14 cellular contexts compared by ENCODE assay signal in the genomic region with DNA sequence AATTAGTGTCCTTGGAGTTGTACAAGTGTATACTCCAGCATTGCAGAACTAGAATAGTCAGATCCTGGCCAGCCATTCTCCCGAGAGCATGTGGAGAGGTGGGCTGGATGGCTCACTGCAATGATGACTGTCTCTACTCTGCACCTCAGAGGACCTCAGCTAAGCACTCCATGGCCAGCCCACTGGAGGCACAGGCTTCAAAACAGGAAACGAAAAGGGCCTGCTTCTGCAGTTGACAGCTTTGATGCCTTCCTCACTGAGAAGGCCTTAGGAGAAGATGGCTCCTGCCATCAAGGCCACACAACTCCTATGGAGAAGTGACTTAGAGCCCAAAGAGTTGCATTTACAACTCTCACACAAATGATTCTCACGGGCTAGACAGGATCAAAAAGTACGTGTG. TPM values are rescaled to one million over a fixed set of nuclear protein-coding genes. Genes with fewer than 3 reads are reported as not detected.
DNase-seq lines count a peak whose midpoint lies in the region; ATAC-seq, FAIRE-seq and TF ChIP-seq lines count a peak whose summit lies in the region.
"Had no signal": no experiment of that assay in that cellular context is flagged by ENCODE, and none has a peak within 500 bp of the region (broad histone marks: within the 10 kb centered on the region; RNA-seq: fewer than 3 reads in every experiment).

No MANE protein-coding gene starts in this region.

- no peaks in the 10 kb centered on the region for H3K79me2 ChIP-seq in GM12878 (ENCODE audit: control insufficient read depth, insufficient read depth, low read length)

- H3K27ac Mint-ChIP-seq in Caco-2 (ENCODE audit: unreplicated experiment): no peak overlapping the region

- H3K4me1 Mint-ChIP-seq in Caco-2 (ENCODE audit: low read depth, unreplicated experiment): peaks cover 31% of the 10 kb centered on the region

- no peak for TF ChIP-seq POLR2A in GM12878 (IDR thresholded peaks at IDR 0.05; ENCODE audit: low read depth, low read length)
- no peak for TF ChIP-seq POLR2A in transverse colon (IDR thresholded peaks at IDR 0.05)

- peak overlapping the region; percentile 35 for H3K27ac ChIP-seq in GM12878 (ENCODE audit: control insufficient read depth, insufficient read depth)
- peak overlapping the region; percentile 81 to 84 (median 83) for H3K27ac ChIP-seq in transverse colon

- TF ChIP-seq RAD21 in GM12878 (IDR thresholded peaks at IDR 0.05; ENCODE audit: insufficient read depth, low read depth, low read length): no peak

- WGBS in GM12878 (ENCODE audit: insufficient coverage, insufficient replicate concordance, low lambda C conversion rate, missing lambda C conversion rate): 21% methylated on average over 4 of the region's 4 CpGs
- WGBS in transverse colon (ENCODE audit: low coverage in 1 of 2), 2 donors: 69 to 80% methylated on average over 3 to 4 of the region's 4 CpGs

- TF ChIP-seq CTCF in GM12878 (IDR thresholded peaks at IDR 0.05 in 2 of 3, conservative IDR thresholded peaks at IDR 0.05 in 1 of 3; ENCODE audit: control insufficient read depth in 2 of 3, extremely low read depth in 1 of 3, insufficient read depth in 1 of 3, low read depth in 3 of 3, low read length in 3 of 3) (no peak), transverse colon (IDR thresholded peaks at IDR 0.05) (no peak), Caco-2 (IDR thresholded peaks at IDR 0.05; ENCODE audit: insufficient read depth in 1 of 2, low read depth in 1 of 2, low read length in 1 of 2, severe bottlenecking in 1 of 2, unreplicated experiment in 1 of 2) (no peak)

- H3K27me3 ChIP-seq in GM12878 (replicated peaks in 1 of 2; ENCODE audit: control insufficient read depth in 2 of 2, insufficient read depth in 2 of 2, low read length in 1 of 2): no peaks in the 10 kb centered on the region
- H3K27me3 ChIP-seq in transverse colon: no peaks in the 10 kb centered on the region
- no peaks in the 10 kb centered on the region for H3K27me3 ChIP-seq in Caco-2 (replicated peaks; ENCODE audit: control insufficient read depth, insufficient read depth, low read length)

- no peaks in the 10 kb centered on the region for H3K9me3 Mint-ChIP-seq in Caco-2 (ENCODE audit: unreplicated experiment)

- H3K4me2 ChIP-seq in GM12878 (ENCODE audit: control insufficient read depth, insufficient read depth): 0 out of 2 replicates have a peak overlapping the region, but pooled peaks have one; percentile 2

- peaks cover 38% of the 10 kb centered on the region for H3K4me1 ChIP-seq in GM12878 (ENCODE audit: control insufficient read depth, insufficient read depth, low read length)
- H3K4me1 ChIP-seq in transverse colon: peaks cover 17 to 47% (median 20%) of the 10 kb centered on the region in 4 donors
- H3K4me1 ChIP-seq in Caco-2: peaks cover 32% of the 10 kb centered on the region

- CTCF ChIA-PET in GM12878 (lab: Yijun Ruan, JAX) (interaction anchor here (0.7 to 11.8 kb wide), 14 partner anchors 9 to 118 kb away, joined by 3 to 390 read pairs (median 18); a partner anchor contains a TSS), Caco-2 (lab: Charles Lee) (interaction anchor here (0.6 to 2.9 kb wide), 6 partner anchors 11 to 104 kb away, joined by 3 to 62 read pairs (median 3); a partner anchor contains a TSS)

- peak; percentile 63 for ATAC-seq in GM12878
- ATAC-seq in HG03280 (IDR thresholded peaks at IDR 0.05; ENCODE audit: unreplicated experiment): no peak

- DNase-seq in activated effector memory CD4-positive, alpha-beta T cell treated with anti-CD3 and anti-CD28 coated beads, Interleukin-2, amount 50 U/mL, for 16 hours: peak; percentile 68
- no peak for DNase-seq in activated effector memory CD4-positive, alpha-beta T cell treated with Interleukin-2 at 50 U/mL for 16 hours
- DNase-seq in RPMI8226 (peak; percentile 25), GM12878 (ENCODE audit: low read depth, low spot score) (no peak), transverse colon (no peak), Caco-2 (no peak), mesenteric fat pad (ENCODE audit: low spot score) (no peak)
- DNase-seq: DMS79 treated with DMSO at 0.1 percent for 48 hours; mesenchymal stem cell; NCI-H1417; NCI-H510A; SHP77; stimulated activated CD8-positive, alpha-beta memory T cell treated with anti-CD3 and anti-CD28 coated beads, Interleukin-4, amount 100 ng/mL, for 48 hours had no signal

- no peak for TF ChIP-seq EP300 in GM12878 (IDR thresholded peaks at IDR 0.05; ENCODE audit: borderline replicate concordance in 1 of 2, control insufficient read depth in 1 of 2, low read depth in 2 of 2, low read length in 2 of 2)
- TF ChIP-seq EP300 in transverse colon (IDR thresholded peaks at IDR 0.05; ENCODE audit: low read depth): no peak

- no peak overlapping the region for H3K4me3 ChIP-seq in GM12878
- no peak overlapping the region for H3K4me3 ChIP-seq in transverse colon
- no peak overlapping the region for H3K4me3 ChIP-seq in Caco-2 (ENCODE audit: low read depth, low read length)

- peaks cover 6% of the 10 kb centered on the region for H3K36me3 Mint-ChIP-seq in Caco-2 (ENCODE audit: insufficient read depth, unreplicated experiment)

- intact Hi-C loops in GM12878 (cut with micrococcal nuclease; ENCODE audit: unreplicated experiment) (no loop called here), transverse colon (cut with DNase I; ENCODE audit: low total_unique reads) (no loop called here), Caco-2 (cut with micrococcal nuclease; ENCODE audit: unreplicated experiment) (no loop called here)

- no peak overlapping the region for H3K4me3 Mint-ChIP-seq in Caco-2 (ENCODE audit: unreplicated experiment)

- FAIRE-seq in GM12878 (lab: Jason Lieb, UNC): peak; percentile 78

- H3K9me3 ChIP-seq in GM12878 (replicated peaks; ENCODE audit: control insufficient read depth, insufficient read depth, low read length) (no peaks in the 10 kb centered on the region; the same call in 2 of the 3 replicates), transverse colon (no peaks in the 10 kb centered on the region), Caco-2 (no peaks in the 10 kb centered on the region)

- H3K36me3 ChIP-seq in GM12878 (ENCODE audit: control insufficient read depth in 2 of 2, insufficient read depth in 2 of 2, low read length in 1 of 2) (no peaks in the 10 kb centered on the region), transverse colon (no peaks in the 10 kb centered on the region), Caco-2 (ENCODE audit: control insufficient read depth, insufficient read depth, low read length) (no peaks in the 10 kb centered on the region)

- no peaks in the 10 kb centered on the region for H3K27me3 Mint-ChIP-seq in Caco-2 (ENCODE audit: insufficient read depth, unreplicated experiment)

- POLR2A ChIA-PET in GM12878 (lab: Charles Lee): interaction anchor here (0.6 to 3.9 kb wide), 10 partner anchors 11 to 270 kb away, joined by 3 to 50 read pairs (median 4); a partner anchor contains a TSS
- POLR2A ChIA-PET in Caco-2 (lab: Charles Lee): no interaction called here

- H3K9ac ChIP-seq in GM12878 (ENCODE audit: control insufficient read depth, insufficient read depth, low read length): no peak overlapping the region

- RAD21 ChIA-PET in GM12878 (lab: Charles Lee; ENCODE audit: unreplicated experiment): interaction anchor here (0.8 to 7.4 kb wide), 10 partner anchors 11 to 263 kb away, joined by 3 to 197 read pairs (median 13); a partner anchor contains a TSS

- H2AFZ ChIP-seq in GM12878 (ENCODE audit: control insufficient read depth, low read depth, low read length): peak overlapping the region; percentile 60

- BruUV-seq in GM12878 (replicated peaks; lab: Mats Ljungman, UMichigan) (no TSS peak), Caco-2 (replicated peaks; lab: Mats Ljungman, UMichigan) (no TSS peak)

- H4K20me1 ChIP-seq in GM12878 (ENCODE audit: control insufficient read depth, insufficient read depth): no peaks in the 10 kb centered on the region

- in situ Hi-C loops in GM12878 (cut with MboI): no loop called here
- in situ Hi-C loops in transverse colon (cut with MboI; ENCODE audit: low pct_ligation_motif_present in 1 of 4, low pct_unique_long_range_greater_than_20kb in 1 of 4, low sequenced_read_pairs in 3 of 4): no loop called here

- SMC1A ChIA-PET in GM12878 (lab: Charles Lee; ENCODE audit: uncharacterized antibody, unreplicated experiment): interaction anchor here (1.4 to 7.3 kb wide), 7 partner anchors 10 to 82 kb away, joined by 3 to 200 read pairs (median 18); a partner anchor contains a TSS

RNA-seq across cellular contexts. Expression of a gene that starts 9.1 kb away (rescaled TPM):
- total RNA-seq in GM12878 (2013; cell fraction: nucleolus; rRNA removed): 56.1 and 63.5 TPM in 2 replicates
- total RNA-seq in GM12878 (2014; rRNA removed) (140 and 142 TPM in 2 replicates), GM12878 (2014; rRNA removed; fragmentation: Illumina TruSeq; extraction: Trizol) (46.8 and 51.2 TPM in 2 replicates), GM12878 (2021) (103 and 110 TPM in 2 replicates), transverse colon (100 to 1,000 TPM; 261 to 372 (median 319) TPM), Caco-2 (2022) (29.8 and 30.8 TPM in 2 replicates), mesenteric fat pad (72.9 TPM)
- polyA plus RNA-seq in GM12878 (2011; ENCODE audit: low read depth): 80.8 TPM
- polyA plus RNA-seq in GM12878 (2011; rRNA removed) (43.4 and 72.8 TPM in 2 replicates), GM12878 (2014; fragmentation: Illumina TruSeq; extraction: Trizol) (11.5 and 25.8 TPM in 2 replicates), GM12878 (2014; fragmentation: Nextera tagmentation; extraction: Ambion mirVana) (10 to 100 TPM in 1 of 2 experiments, 1 to 10 TPM in 1; 8.1 to 23.5 TPM), GM12878 (2014; rRNA removed) (176 and 184 TPM in 2 replicates), GM12878 (2016; fragmentation: Nextera tagmentation; extraction: Ambion mirVana) (100 to 1,000 TPM; 120 to 125 TPM)
- polyA plus RNA-seq in GM12878 (2011; cell fraction: cytosol; rRNA removed): 189 and 201 TPM in 2 replicates
- 133 and 135 TPM in 2 replicates for polyA plus RNA-seq in GM12878 (2011; cell fraction: nucleus; rRNA removed)
- polyA plus RNA-seq in GM12878 (2012): 174 and 197 TPM in 2 replicates
- 22.5 and 64.9 TPM in 2 replicates for polyA minus RNA-seq in GM12878 (2011; rRNA and poly(A)+ RNA removed)
- 39.0 and 41.6 TPM in 2 replicates for polyA minus RNA-seq in GM12878 (2011; cell fraction: cytosol; rRNA and poly(A)+ RNA removed)
- 35.1 and 49.9 TPM in 2 replicates for polyA minus RNA-seq in GM12878 (2011; cell fraction: nucleus; rRNA and poly(A)+ RNA removed)

RNA-seq across cellular contexts. Expression of a gene that starts 29.1 kb away (rescaled TPM):
- total RNA-seq in GM12878 (2013; cell fraction: nucleolus; rRNA removed): 0.98 and 1.1 TPM in 2 replicates
- total RNA-seq in GM12878 (2014; rRNA removed) (0.68 and 0.82 TPM in 2 replicates), GM12878 (2014; rRNA removed; fragmentation: Illumina TruSeq; extraction: Trizol) (0.63 and 0.64 TPM in 2 replicates), GM12878 (2021) (1.3 and 1.5 TPM in 2 replicates), transverse colon (10 to 100 TPM in 1 of 4 donors, 1 to 10 TPM in 3; 1.8 to 46.4 (median 5.8) TPM), Caco-2 (2022) (4.5 and 5.8 TPM in 2 replicates), mesenteric fat pad (7.7 TPM)
- polyA plus RNA-seq in GM12878 (2011; ENCODE audit: low read depth): 0.31 TPM
- polyA plus RNA-seq in GM12878 (2011; rRNA removed) (0.12 and 0.16 TPM in 2 replicates), GM12878 (2014; fragmentation: Illumina TruSeq; extraction: Trizol) (0.25 and 0.79 TPM in 2 replicates), GM12878 (2014; fragmentation: Nextera tagmentation; extraction: Ambion mirVana) (under 1 TPM; 0.24 to 0.58 TPM), GM12878 (2014; rRNA removed) (2.1 and 2.4 TPM in 2 replicates), GM12878 (2016; fragmentation: Nextera tagmentation; extraction: Ambion mirVana) (under 1 TPM in 1 of 2 experiments, not detected in 1; 0.35 TPM)
- polyA plus RNA-seq in GM12878 (2011; cell fraction: cytosol; rRNA removed): 0.42 and 0.45 TPM in 2 replicates
- 0.84 and 1.2 TPM in 2 replicates for polyA plus RNA-seq in GM12878 (2011; cell fraction: nucleus; rRNA removed)
- polyA plus RNA-seq in GM12878 (2012): 0.74 and 0.87 TPM in 2 replicates
- polyA minus RNA-seq in GM12878 (2011; rRNA and poly(A)+ RNA removed): 0.37 and 0.52 TPM in 2 replicates
- not detected in 2 replicates for polyA minus RNA-seq in GM12878 (2011; cell fraction: cytosol; rRNA and poly(A)+ RNA removed)
- polyA minus RNA-seq in GM12878 (2011; cell fraction: nucleus; rRNA and poly(A)+ RNA removed): 0.24 and 0.38 TPM in 2 replicates

RNA-seq across cellular contexts. Expression of a gene that starts 40.9 kb away (rescaled TPM):
- total RNA-seq in GM12878 (2013; cell fraction: nucleolus; rRNA removed): 0.93 and 0.94 TPM in 2 replicates
- total RNA-seq in GM12878 (2014; rRNA removed) (0.11 and 0.73 TPM in 2 replicates), GM12878 (2014; rRNA removed; fragmentation: Illumina TruSeq; extraction: Trizol) (0.18 and 0.23 TPM in 2 replicates), GM12878 (2021) (0.80 and 1.7 TPM in 2 replicates), transverse colon (100 to 1,000 TPM in 2 of 4 donors, 10 to 100 TPM in 2; 73.0 to 174 (median 123) TPM), Caco-2 (2022) (81.2 and 89.6 TPM in 2 replicates), mesenteric fat pad (19.9 TPM)
- 0.09 TPM for polyA plus RNA-seq in GM12878 (2011; ENCODE audit: low read depth)
- polyA plus RNA-seq in GM12878 (2011; rRNA removed) (0.05 and 0.10 TPM in 2 replicates), GM12878 (2014; fragmentation: Illumina TruSeq; extraction: Trizol) (0.08 and 0.21 TPM in 2 replicates), GM12878 (2014; fragmentation: Nextera tagmentation; extraction: Ambion mirVana) (not detected), GM12878 (2014; rRNA removed) (0.83 and 0.94 TPM in 2 replicates), GM12878 (2016; fragmentation: Nextera tagmentation; extraction: Ambion mirVana) (under 1 TPM in 1 of 2 experiments, not detected in 1; 0.28 TPM)
- 0.04 and 0.13 TPM in 2 replicates for polyA plus RNA-seq in GM12878 (2011; cell fraction: cytosol; rRNA removed)
- polyA plus RNA-seq in GM12878 (2011; cell fraction: nucleus; rRNA removed): 1.4 and 2.0 TPM in 2 replicates
- polyA plus RNA-seq in GM12878 (2012): 0.24 and 0.38 TPM in 2 replicates
- 0.26 TPM in 1 of 2 replicates, not detected in the other for polyA minus RNA-seq in GM12878 (2011; rRNA and poly(A)+ RNA removed)
- 0.53 TPM in 1 of 2 replicates, not detected in the other for polyA minus RNA-seq in GM12878 (2011; cell fraction: cytosol; rRNA and poly(A)+ RNA removed)
- polyA minus RNA-seq in GM12878 (2011; cell fraction: nucleus; rRNA and poly(A)+ RNA removed): 0.48 and 2.2 TPM in 2 replicates

RNA-seq across cellular contexts. Expression of a gene that starts 47.5 kb away (rescaled TPM):
- total RNA-seq in GM12878 (2013; cell fraction: nucleolus; rRNA removed): 30.1 and 32.3 TPM in 2 replicates
- total RNA-seq in GM12878 (2014; rRNA removed): 21.0 and 21.9 TPM in 2 replicates
- 8.2 TPM in 2 replicates for total RNA-seq in GM12878 (2014; rRNA removed; fragmentation: Illumina TruSeq; extraction: Trizol)
- 29.5 and 32.7 TPM in 2 replicates for total RNA-seq in GM12878 (2021)
- polyA plus RNA-seq in GM12878 (2011; ENCODE audit: low read depth): 12.9 TPM
- 9.6 and 18.6 TPM in 2 replicates for polyA plus RNA-seq in GM12878 (2011; rRNA removed)
- polyA plus RNA-seq in GM12878 (2011; cell fraction: cytosol; rRNA removed): 31.8 and 50.4 TPM in 2 replicates
- polyA plus RNA-seq in GM12878 (2011; cell fraction: nucleus; rRNA removed): 114 and 143 TPM in 2 replicates
- polyA plus RNA-seq in GM12878 (2012): 21.3 and 26.9 TPM in 2 replicates
- 5.8 and 15.6 TPM in 2 replicates for polyA plus RNA-seq in GM12878 (2014; fragmentation: Illumina TruSeq; extraction: Trizol)
- 1 to 10 TPM; 1.1 to 3.6 TPM for polyA plus RNA-seq in GM12878 (2014; fragmentation: Nextera tagmentation; extraction: Ambion mirVana)
- polyA plus RNA-seq in GM12878 (2014; rRNA removed): 36.2 and 37.6 TPM in 2 replicates
- 10 to 100 TPM; 22.0 to 25.6 TPM for polyA plus RNA-seq in GM12878 (2016; fragmentation: Nextera tagmentation; extraction: Ambion mirVana)
- 7.2 and 11.3 TPM in 2 replicates for polyA minus RNA-seq in GM12878 (2011; rRNA and poly(A)+ RNA removed)
- polyA minus RNA-seq in GM12878 (2011; cell fraction: cytosol; rRNA and poly(A)+ RNA removed): 4.8 and 10.5 TPM in 2 replicates
- 14.0 and 24.6 TPM in 2 replicates for polyA minus RNA-seq in GM12878 (2011; cell fraction: nucleus; rRNA and poly(A)+ RNA removed)
- 100 to 1,000 TPM in 2 of 4 donors, 10 to 100 TPM in 2; 37.8 to 470 (median 95.3) TPM for total RNA-seq in transverse colon
- total RNA-seq in Caco-2 (2022): 55.1 and 63.5 TPM in 2 replicates
- total RNA-seq in mesenteric fat pad: 10.4 TPM

RNA-seq across cellular contexts. Expression of a gene that starts 55.2 kb away (rescaled TPM):
- total RNA-seq in GM12878 (2013; cell fraction: nucleolus; rRNA removed): 70.6 and 80.4 TPM in 2 replicates
- total RNA-seq in GM12878 (2014; rRNA removed): 36.7 and 39.5 TPM in 2 replicates
- total RNA-seq in GM12878 (2014; rRNA removed; fragmentation: Illumina TruSeq; extraction: Trizol): 20.8 and 21.1 TPM in 2 replicates
- total RNA-seq in GM12878 (2021): 45.2 and 54.1 TPM in 2 replicates
- 8.7 TPM for polyA plus RNA-seq in GM12878 (2011; ENCODE audit: low read depth)
- 13.2 and 25.2 TPM in 2 replicates for polyA plus RNA-seq in GM12878 (2011; rRNA removed)
- polyA plus RNA-seq in GM12878 (2011; cell fraction: cytosol; rRNA removed): 24.9 and 43.8 TPM in 2 replicates
- polyA plus RNA-seq in GM12878 (2011; cell fraction: nucleus; rRNA removed): 169 and 236 TPM in 2 replicates
- 18.7 and 28.3 TPM in 2 replicates for polyA plus RNA-seq in GM12878 (2012)
- 6.7 and 18.4 TPM in 2 replicates for polyA plus RNA-seq in GM12878 (2014; fragmentation: Illumina TruSeq; extraction: Trizol)
- polyA plus RNA-seq in GM12878 (2014; fragmentation: Nextera tagmentation; extraction: Ambion mirVana): 1 to 10 TPM; 2.0 to 5.9 TPM
- 56.2 and 58.8 TPM in 2 replicates for polyA plus RNA-seq in GM12878 (2014; rRNA removed)
- polyA plus RNA-seq in GM12878 (2016; fragmentation: Nextera tagmentation; extraction: Ambion mirVana): 10 to 100 TPM; 18.4 to 22.0 TPM
- polyA minus RNA-seq in GM12878 (2011; rRNA and poly(A)+ RNA removed): 12.1 and 32.2 TPM in 2 replicates
- 11.0 and 14.5 TPM in 2 replicates for polyA minus RNA-seq in GM12878 (2011; cell fraction: cytosol; rRNA and poly(A)+ RNA removed)
- 36.4 and 70.8 TPM in 2 replicates for polyA minus RNA-seq in GM12878 (2011; cell fraction: nucleus; rRNA and poly(A)+ RNA removed)
- total RNA-seq in transverse colon: 100 to 1,000 TPM in 1 of 4 donors, 10 to 100 TPM in 3; 19.7 to 194 (median 54.5) TPM
- 83.3 and 88.6 TPM in 2 replicates for total RNA-seq in Caco-2 (2022)
- 42.5 TPM for total RNA-seq in mesenteric fat pad

Comparison
In these comparisons a context has a peak if more than half of its experiments do, and no peak if none do; other contexts are left out.
1. DNase-seq: peak in activated effector memory CD4-positive, alpha-beta T cell treated with anti-CD3 and anti-CD28 coated beads, Interleukin-2, amount 50 U/mL, for 16 hours (single experiment) and RPMI8226 (single experiment); none in activated effector memory CD4-positive, alpha-beta T cell treated with Interleukin-2 at 50 U/mL for 16 hours (single experiment), GM12878 (single experiment), transverse colon (single experiment), Caco-2 (0 of 2) and mesenteric fat pad (single experiment).